ENCODE assay signal across 9 cellular contexts in genomic region chr1:169793730-169794129, GRCh38. TPM values are rescaled to one million over a fixed set of nuclear protein-coding genes. Genes with fewer than 3 reads are reported as not detected.
A peak's percentile ranks its signal among the peaks of the same experiment; 100 is the strongest.
DNase-seq lines count a peak whose midpoint lies in the region; ATAC-seq lines count a peak whose summit lies in the region.
"Had no signal": no experiment of that assay in that cellular context is flagged by ENCODE, and none has a peak within 500 bp of the region (broad histone marks: within the 10 kb centered on the region; RNA-seq: fewer than 3 reads in every experiment).

No MANE protein-coding gene starts in this region.

- H3K4me3 Mint-ChIP-seq in T-helper 1 cell treated with Interleukin-12 subunit alpha and Interleukin-12 subunit beta and Interleukin-4 antibody, amounts not matched to agents 30 μg/mL and 1 μg/mL, for 36 hours = peak overlapping the region; percentile 87
- H3K4me3 Mint-ChIP-seq in activated T-helper 2 cell treated with anti-CD3 and anti-CD28 coated beads, Interferon-gamma antibody, Interleukin-2, Interleukin-4, amounts not matched to agents 10 μg/mL and 5 μg/mL and 100 μg/mL, durations not matched to agents 14 hours and 24 hours and 36 hours (ENCODE audit: low read depth) = peak overlapping the region; percentile 92
- H3K4me3 Mint-ChIP-seq in stimulated activated naive B cell treated with anti-CD40 and anti-IgM and Interleukin-4, amounts not matched to agents 10 μg/mL and 1 μg/mL and 100 μg/mL, for 72 hours = peak overlapping the region; percentile 95 to 97

- intact Hi-C loops in activated T-helper 2 cell treated with anti-CD3 and anti-CD28 coated beads, Interferon-gamma antibody, Interleukin-2, Interleukin-4, amounts not matched to agents 10 μg/mL and 5 μg/mL and 100 μg/mL, durations not matched to agents 14 hours and 24 hours and 36 hours (cut with micrococcal nuclease) = loop anchor here (1.0 to 10.0 kb wide), 3 partner anchors 199 to 1559 kb away; partner anchors contain the start of gene F5

- ATAC-seq in stimulated activated naive B cell treated with anti-CD40 and anti-IgM and Interleukin-4, amounts not matched to agents 10 μg/mL and 1 μg/mL and 100 μg/mL, for 72 hours (replicated peaks) = no peak
- ATAC-seq in GM21528 (IDR thresholded peaks at IDR 0.05; ENCODE audit: low FRiP score, unreplicated experiment) = no peak

- H3K36me3 Mint-ChIP-seq in T-helper 1 cell treated with Interleukin-12 subunit alpha and Interleukin-12 subunit beta and Interleukin-4 antibody, amounts not matched to agents 30 μg/mL and 1 μg/mL, for 36 hours (ENCODE audit: low read depth) = peaks cover 24% of the 10 kb centered on the region
- H3K36me3 Mint-ChIP-seq in activated T-helper 2 cell treated with anti-CD3 and anti-CD28 coated beads, Interferon-gamma antibody, Interleukin-2, Interleukin-4, amounts not matched to agents 10 μg/mL and 5 μg/mL and 100 μg/mL, durations not matched to agents 14 hours and 24 hours and 36 hours (ENCODE audit: low read depth) = peaks cover 51% of the 10 kb centered on the region
- H3K36me3 Mint-ChIP-seq in stimulated activated naive B cell treated with anti-CD40 and anti-IgM and Interleukin-4, amounts not matched to agents 10 μg/mL and 1 μg/mL and 100 μg/mL, for 72 hours = peaks cover 14 to 22% of the 10 kb centered on the region in 2 donors

- DNase-seq in T-helper 1 cell = no peak
- no peak for DNase-seq in activated T-helper 2 cell treated with anti-CD3 and anti-CD28 coated beads, Interferon-gamma antibody, Interleukin-2, Interleukin-4, amounts not matched to agents 10 μg/mL and 5 μg/mL and 100 μg/mL, durations not matched to agents 14 hours and 24 hours and 36 hours (ENCODE audit: low spot score)
- no peak for DNase-seq in stimulated activated naive B cell treated with anti-CD40 and anti-IgM and Interleukin-4, amounts not matched to agents 10 μg/mL and 1 μg/mL and 100 μg/mL, for 72 hours
- no peak for DNase-seq in GOT3 (lab: John Stamatoyannopoulos, UW)
- DNase-seq in OCI-M2 (lab: John Stamatoyannopoulos, UW; ENCODE audit: unreplicated experiment) = no peak
- DNase-seq: ACHN had no signal

- peak overlapping the region; percentile 85 for H3K27ac Mint-ChIP-seq in T-helper 1 cell treated with Interleukin-12 subunit alpha and Interleukin-12 subunit beta and Interleukin-4 antibody, amounts not matched to agents 30 μg/mL and 1 μg/mL, for 36 hours
- peak overlapping the region; percentile 98 for H3K27ac Mint-ChIP-seq in activated T-helper 2 cell treated with anti-CD3 and anti-CD28 coated beads, Interferon-gamma antibody, Interleukin-2, Interleukin-4, amounts not matched to agents 10 μg/mL and 5 μg/mL and 100 μg/mL, durations not matched to agents 14 hours and 24 hours and 36 hours
- H3K27ac Mint-ChIP-seq in stimulated activated naive B cell treated with anti-CD40 and anti-IgM and Interleukin-4, amounts not matched to agents 10 μg/mL and 1 μg/mL and 100 μg/mL, for 72 hours = peak overlapping the region; percentile 2

- H3K27me3 Mint-ChIP-seq in T-helper 1 cell treated with Interleukin-12 subunit alpha and Interleukin-12 subunit beta and Interleukin-4 antibody, amounts not matched to agents 30 μg/mL and 1 μg/mL, for 36 hours (ENCODE audit: low read depth) = peaks cover 4% of the 10 kb centered on the region
- H3K27me3 Mint-ChIP-seq in activated T-helper 2 cell treated with anti-CD3 and anti-CD28 coated beads, Interferon-gamma antibody, Interleukin-2, Interleukin-4, amounts not matched to agents 10 μg/mL and 5 μg/mL and 100 μg/mL, durations not matched to agents 14 hours and 24 hours and 36 hours (ENCODE audit: low read depth) = peaks cover 5% of the 10 kb centered on the region
- no peaks in the 10 kb centered on the region for H3K27me3 Mint-ChIP-seq in stimulated activated naive B cell treated with anti-CD40 and anti-IgM and Interleukin-4, amounts not matched to agents 10 μg/mL and 1 μg/mL and 100 μg/mL, for 72 hours

- H3K4me3 ChIP-seq in iPS-18c (ENCODE audit: insufficient read depth, low read depth, low read length) = peak overlapping the region; percentile 93

- no peaks in the 10 kb centered on the region for H3K9me3 Mint-ChIP-seq in T-helper 1 cell treated with Interleukin-12 subunit alpha and Interleukin-12 subunit beta and Interleukin-4 antibody, amounts not matched to agents 30 μg/mL and 1 μg/mL, for 36 hours
- no peaks in the 10 kb centered on the region for H3K9me3 Mint-ChIP-seq in activated T-helper 2 cell treated with anti-CD3 and anti-CD28 coated beads, Interferon-gamma antibody, Interleukin-2, Interleukin-4, amounts not matched to agents 10 μg/mL and 5 μg/mL and 100 μg/mL, durations not matched to agents 14 hours and 24 hours and 36 hours
- H3K9me3 Mint-ChIP-seq in stimulated activated naive B cell treated with anti-CD40 and anti-IgM and Interleukin-4, amounts not matched to agents 10 μg/mL and 1 μg/mL and 100 μg/mL, for 72 hours = no peaks in the 10 kb centered on the region

- H3K4me1 Mint-ChIP-seq in T-helper 1 cell treated with Interleukin-12 subunit alpha and Interleukin-12 subunit beta and Interleukin-4 antibody, amounts not matched to agents 30 μg/mL and 1 μg/mL, for 36 hours (ENCODE audit: low read depth) = peaks cover 42% of the 10 kb centered on the region
- peaks cover 44% of the 10 kb centered on the region for H3K4me1 Mint-ChIP-seq in activated T-helper 2 cell treated with anti-CD3 and anti-CD28 coated beads, Interferon-gamma antibody, Interleukin-2, Interleukin-4, amounts not matched to agents 10 μg/mL and 5 μg/mL and 100 μg/mL, durations not matched to agents 14 hours and 24 hours and 36 hours (ENCODE audit: low read depth)
- H3K4me1 Mint-ChIP-seq in stimulated activated naive B cell treated with anti-CD40 and anti-IgM and Interleukin-4, amounts not matched to agents 10 μg/mL and 1 μg/mL and 100 μg/mL, for 72 hours = peaks cover 19 to 41% of the 10 kb centered on the region in 2 donors

- no peaks in the 10 kb centered on the region for H3K9me3 ChIP-seq in iPS-18c (ENCODE audit: control insufficient read depth, insufficient read depth, low read length)

RNA-seq across cellular contexts. Expression of gene METTL18, which starts 1.0 kb away (rescaled TPM):
- total RNA-seq in activated T-helper 2 cell treated with anti-CD3 and anti-CD28 coated beads, Interferon-gamma antibody, Interleukin-2, Interleukin-4, amounts not matched to agents 10 μg/mL and 5 μg/mL and 100 μg/mL, durations not matched to agents 14 hours and 24 hours and 36 hours = 8.9 and 10.9 TPM in 2 replicates

RNA-seq across cellular contexts. Expression of gene SELE, which starts 59.9 kb away (rescaled TPM):
- not detected in 2 replicates for total RNA-seq in activated T-helper 2 cell treated with anti-CD3 and anti-CD28 coated beads, Interferon-gamma antibody, Interleukin-2, Interleukin-4, amounts not matched to agents 10 μg/mL and 5 μg/mL and 100 μg/mL, durations not matched to agents 14 hours and 24 hours and 36 hours

Comparison
In these comparisons a context has a peak if more than half of its experiments do, and no peak if none do; other contexts are left out.
1. H3K27ac Mint-ChIP-seq: peak in every context shown above with its lines; median percentile 98 in activated T-helper 2 cell treated with anti-CD3 and anti-CD28 coated beads, Interferon-gamma antibody, Interleukin-2, Interleukin-4, amounts not matched to agents 10 μg/mL and 5 μg/mL and 100 μg/mL, durations not matched to agents 14 hours and 24 hours and 36 hours; 85 in T-helper 1 cell treated with Interleukin-12 subunit alpha and Interleukin-12 subunit beta and Interleukin-4 antibody, amounts not matched to agents 30 μg/mL and 1 μg/mL, for 36 hours; 2 in stimulated activated naive B cell treated with anti-CD40 and anti-IgM and Interleukin-4, amounts not matched to agents 10 μg/mL and 1 μg/mL and 100 μg/mL, for 72 hours.